In the genomic region with DNA sequence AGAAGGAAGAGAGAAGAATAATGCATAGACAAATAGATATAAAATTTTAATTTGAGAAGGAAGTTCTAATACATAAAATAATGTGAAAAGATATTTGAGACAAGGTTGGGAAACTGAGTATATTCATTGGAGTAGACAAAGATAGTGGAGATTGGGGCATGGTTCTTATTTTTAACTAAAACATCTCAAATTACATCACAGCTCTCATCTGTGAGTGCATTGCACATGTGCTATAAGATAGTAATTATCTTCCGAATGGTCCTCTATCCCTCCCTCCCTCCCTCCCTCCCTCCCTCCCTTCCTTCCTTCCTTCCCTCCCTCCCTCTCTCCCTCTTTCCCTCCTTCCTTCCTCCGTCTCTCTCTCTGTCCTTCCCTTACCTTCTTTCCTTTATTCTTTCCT, we compare ENCODE assay signal across 37 cellular contexts.
"Had no signal": no experiment of that assay in that cellular context is flagged by ENCODE, and none has a peak within 500 bp of the region (broad histone marks: within the 10 kb centered on the region; RNA-seq: fewer than 3 reads in every experiment).

No MANE protein-coding gene starts in this region.

- H3K27ac Mint-ChIP-seq: activated B cell treated with CpG ODN at 0.5 μM for 24 hours; activated CD4-positive, alpha-beta memory T cell treated with anti-CD3 and anti-CD28 coated beads for 36 hours; activated CD4-positive, alpha-beta T cell treated with anti-CD3 and anti-CD28 coated beads, Interleukin-2, amount 10 ng/mL, durations not matched to agents 24 days and 14 days; activated CD8-positive, alpha-beta memory T cell treated with anti-CD3 and anti-CD28 coated beads, Interleukin-2, amount 10 ng/mL, durations not matched to agents 7 days and 5 days; activated CD8-positive, alpha-beta T cell treated with anti-CD3 and anti-CD28 coated beads, Interleukin-2, amount 10 ng/mL, durations not matched to agents 7 days and 5 days; activated naive CD4-positive, alpha-beta T cell treated with anti-CD3 and anti-CD28 coated beads, Interleukin-2, amount 10 ng/mL, durations not matched to agents 7 days and 5 days; activated naive CD4-positive, alpha-beta T cell treated with anti-CD3 and anti-CD28 coated beads, Interleukin-2, amount 50 U/mL, for 24 hours; activated naive CD8-positive, alpha-beta T cell; activated naive CD8-positive, alpha-beta T cell treated with anti-CD3 and anti-CD28 coated beads, Interleukin-2, amount 10 ng/mL, durations not matched to agents 7 days and 5 days; activated naive CD8-positive, alpha-beta T cell treated with anti-CD3 and anti-CD28 coated beads, Interleukin-2, amount 50 U/mL, for 24 hours; activated T-cell treated with anti-CD3 and anti-CD28 coated beads, Interleukin-2, amount 50 U/mL, for 24 hours; activated T-helper 2 cell treated with anti-CD3 and anti-CD28 coated beads, Interferon-gamma antibody, Interleukin-2, Interleukin-4, amounts not matched to agents 10 μg/mL and 5 μg/mL and 100 μg/mL, durations not matched to agents 14 hours and 24 hours and 36 hours; brain; T-helper 1 cell treated with Interleukin-12 subunit alpha and Interleukin-12 subunit beta and Interleukin-4 antibody, amounts not matched to agents 30 μg/mL and 1 μg/mL, for 36 hours; T-helper 2 cell treated with Interferon-gamma antibody and Interleukin-4, amounts not matched to agents 5 μg/mL and 100 μg/mL, for 36 hours had no signal

- H3K4me3 Mint-ChIP-seq: activated B cell treated with CpG ODN at 0.5 μM for 24 hours; activated CD4-positive, alpha-beta memory T cell treated with anti-CD3 and anti-CD28 coated beads for 36 hours; activated CD4-positive, alpha-beta T cell treated with anti-CD3 and anti-CD28 coated beads, Interleukin-2, amount 10 ng/mL, durations not matched to agents 24 days and 14 days; activated CD8-positive, alpha-beta memory T cell treated with anti-CD3 and anti-CD28 coated beads, Interleukin-2, amount 10 ng/mL, durations not matched to agents 7 days and 5 days; activated CD8-positive, alpha-beta T cell treated with anti-CD3 and anti-CD28 coated beads, Interleukin-2, amount 10 ng/mL, durations not matched to agents 7 days and 5 days; activated naive CD4-positive, alpha-beta T cell treated with anti-CD3 and anti-CD28 coated beads, Interleukin-2, amount 10 ng/mL, durations not matched to agents 7 days and 5 days; activated naive CD4-positive, alpha-beta T cell treated with anti-CD3 and anti-CD28 coated beads, Interleukin-2, amount 50 U/mL, for 24 hours; activated naive CD8-positive, alpha-beta T cell; activated naive CD8-positive, alpha-beta T cell treated with anti-CD3 and anti-CD28 coated beads, Interleukin-2, amount 10 ng/mL, durations not matched to agents 7 days and 5 days; activated naive CD8-positive, alpha-beta T cell treated with anti-CD3 and anti-CD28 coated beads, Interleukin-2, amount 50 U/mL, for 24 hours; activated T-cell treated with anti-CD3 and anti-CD28 coated beads, Interleukin-2, amount 50 U/mL, for 24 hours; brain; central memory CD8-positive, alpha-beta T cell; T-helper 1 cell treated with Interleukin-12 subunit alpha and Interleukin-12 subunit beta and Interleukin-4 antibody, amounts not matched to agents 30 μg/mL and 1 μg/mL, for 36 hours; T-helper 2 cell treated with Interferon-gamma antibody and Interleukin-4, amounts not matched to agents 5 μg/mL and 100 μg/mL, for 36 hours had no signal

- FAIRE-seq: bronchial epithelial cell, TTC549 had no signal

- H3K27ac ChIP-seq: ascending aorta, cardiac muscle cell, VCaP had no signal

- H3K9me3 ChIP-seq: ascending aorta had no signal

- H3K9me3 Mint-ChIP-seq: activated CD4-positive, alpha-beta T cell treated with anti-CD3 and anti-CD28 coated beads, Interleukin-2, amount 10 ng/mL, durations not matched to agents 24 days and 14 days; activated naive CD8-positive, alpha-beta T cell treated with anti-CD3 and anti-CD28 coated beads, Interleukin-2, amount 50 U/mL, for 24 hours had no signal

- H3K4me1 ChIP-seq: ascending aorta had no signal

- H3K4me3 ChIP-seq: ascending aorta, cardiac muscle cell had no signal

- H3K36me3 ChIP-seq: ascending aorta, cardiac muscle cell had no signal

- ATAC-seq: activated CD8-positive, alpha-beta memory T cell treated with anti-CD3 and anti-CD28 coated beads, Interleukin-2, amount 10 ng/mL, durations not matched to agents 7 days and 5 days; activated CD8-positive, alpha-beta T cell treated with anti-CD3 and anti-CD28 coated beads, Interleukin-2, amount 10 ng/mL, durations not matched to agents 7 days and 5 days; activated naive CD8-positive, alpha-beta T cell treated with anti-CD3 and anti-CD28 coated beads, Interleukin-2, amount 50 U/mL, for 24 hours had no signal

- H3K27me3 ChIP-seq: ascending aorta, cardiac muscle cell had no signal

- H3K36me3 Mint-ChIP-seq: activated CD4-positive, alpha-beta memory T cell treated with anti-CD3 and anti-CD28 coated beads for 36 hours; activated CD8-positive, alpha-beta memory T cell treated with anti-CD3 and anti-CD28 coated beads, Interleukin-2, amount 10 ng/mL, durations not matched to agents 7 days and 5 days; activated naive CD4-positive, alpha-beta T cell treated with anti-CD3 and anti-CD28 coated beads, Interleukin-2, amount 10 ng/mL, durations not matched to agents 7 days and 5 days; activated naive CD4-positive, alpha-beta T cell treated with anti-CD3 and anti-CD28 coated beads, Interleukin-2, amount 50 U/mL, for 24 hours; activated naive CD8-positive, alpha-beta T cell; activated naive CD8-positive, alpha-beta T cell treated with anti-CD3 and anti-CD28 coated beads, Interleukin-2, amount 10 ng/mL, durations not matched to agents 7 days and 5 days; brain had no signal

- H3K27me3 Mint-ChIP-seq: activated B cell treated with CpG ODN at 0.5 μM for 24 hours; activated CD4-positive, alpha-beta memory T cell treated with anti-CD3 and anti-CD28 coated beads for 36 hours; activated CD4-positive, alpha-beta T cell treated with anti-CD3 and anti-CD28 coated beads, Interleukin-2, amount 10 ng/mL, durations not matched to agents 24 days and 14 days; activated CD8-positive, alpha-beta memory T cell treated with anti-CD3 and anti-CD28 coated beads, Interleukin-2, amount 10 ng/mL, durations not matched to agents 7 days and 5 days; activated naive CD4-positive, alpha-beta T cell treated with anti-CD3 and anti-CD28 coated beads, Interleukin-2, amount 10 ng/mL, durations not matched to agents 7 days and 5 days; activated naive CD4-positive, alpha-beta T cell treated with anti-CD3 and anti-CD28 coated beads, Interleukin-2, amount 50 U/mL, for 24 hours; activated naive CD8-positive, alpha-beta T cell; activated naive CD8-positive, alpha-beta T cell treated with anti-CD3 and anti-CD28 coated beads, Interleukin-2, amount 10 ng/mL, durations not matched to agents 7 days and 5 days; activated naive CD8-positive, alpha-beta T cell treated with anti-CD3 and anti-CD28 coated beads, Interleukin-2, amount 50 U/mL, for 24 hours; activated T-cell treated with anti-CD3 and anti-CD28 coated beads, Interleukin-2, amount 50 U/mL, for 24 hours; brain; central memory CD8-positive, alpha-beta T cell had no signal

- DNase-seq: activated B cell treated with CpG ODN at 0.5 μM for 24 hours; activated CD4-positive, alpha-beta memory T cell treated with anti-CD3 and anti-CD28 coated beads for 36 hours; activated CD4-positive, alpha-beta T cell treated with anti-CD3 and anti-CD28 coated beads for 4 hours; activated CD4-positive, alpha-beta T cell treated with anti-CD3 and anti-CD28 coated beads, Interleukin-2, amount 10 ng/mL, durations not matched to agents 24 days and 14 days; activated CD4-positive, alpha-beta T cell treated with anti-CD3 and anti-CD28 coated beads, Interleukin-2, amount 50 U/mL, for 1 hour; activated CD4-positive, alpha-beta T cell treated with anti-CD3 and anti-CD28 coated beads, Interleukin-2, amount 50 U/mL, for 4 hours; activated CD4-positive, CD25-positive, alpha-beta regulatory T cell treated with anti-CD3 and anti-CD28 coated beads, Interleukin-2, amount 50 U/mL, for 72 hours; activated CD8-positive, alpha-beta memory T cell treated with anti-CD3 and anti-CD28 coated beads for 24 hours; activated CD8-positive, alpha-beta memory T cell treated with anti-CD3 and anti-CD28 coated beads, Interleukin-2, amount 10 ng/mL, durations not matched to agents 7 days and 5 days; activated CD8-positive, alpha-beta memory T cell treated with anti-CD3 and anti-CD28 coated beads, Interleukin-2, amount 50 U/mL, for 48 hours; activated CD8-positive, alpha-beta T cell treated with anti-CD3 and anti-CD28 coated beads, Interleukin-2, amount 10 ng/mL, durations not matched to agents 7 days and 5 days; activated effector memory CD4-positive, alpha-beta T cell treated with Interleukin-2 at 50 U/mL for 16 hours; activated gamma-delta T cell; activated naive CD4-positive, alpha-beta T cell treated with anti-CD3 and anti-CD28 coated beads, Interleukin-2, amount 10 ng/mL, durations not matched to agents 7 days and 5 days; activated naive CD4-positive, alpha-beta T cell treated with Interleukin-2 at 50 U/mL for 16 hours; activated naive CD8-positive, alpha-beta T cell treated with anti-CD3 and anti-CD28 coated beads, Interleukin-2, amount 10 ng/mL, durations not matched to agents 7 days and 5 days; activated naive CD8-positive, alpha-beta T cell treated with anti-CD3 and anti-CD28 coated beads, Interleukin-2, amount 50 U/mL, for 24 hours; activated T-cell treated with anti-CD3 and anti-CD28 coated beads, Interleukin-2, amount 50 U/mL, for 24 hours; activated T-cell treated with anti-CD3 and anti-CD28 coated beads, Interleukin-2, amount 50 U/mL, for 48 hours; amygdala; anterior cingulate cortex; caudate nucleus; cerebellar nuclear complex; T-helper 2 cell; T-helper 9 cell had no signal

- H3K4me1 Mint-ChIP-seq: activated B cell treated with CpG ODN at 0.5 μM for 24 hours; activated CD4-positive, alpha-beta T cell treated with anti-CD3 and anti-CD28 coated beads, Interleukin-2, amount 10 ng/mL, durations not matched to agents 24 days and 14 days; activated CD8-positive, alpha-beta memory T cell treated with anti-CD3 and anti-CD28 coated beads, Interleukin-2, amount 10 ng/mL, durations not matched to agents 7 days and 5 days; activated naive CD4-positive, alpha-beta T cell treated with anti-CD3 and anti-CD28 coated beads, Interleukin-2, amount 10 ng/mL, durations not matched to agents 7 days and 5 days; activated naive CD4-positive, alpha-beta T cell treated with anti-CD3 and anti-CD28 coated beads, Interleukin-2, amount 50 U/mL, for 24 hours; activated naive CD8-positive, alpha-beta T cell treated with anti-CD3 and anti-CD28 coated beads, Interleukin-2, amount 10 ng/mL, durations not matched to agents 7 days and 5 days; activated naive CD8-positive, alpha-beta T cell treated with anti-CD3 and anti-CD28 coated beads, Interleukin-2, amount 50 U/mL, for 24 hours; brain; central memory CD8-positive, alpha-beta T cell had no signal
